ENCODE assay signal across 31 cellular contexts in the genomic region with DNA sequence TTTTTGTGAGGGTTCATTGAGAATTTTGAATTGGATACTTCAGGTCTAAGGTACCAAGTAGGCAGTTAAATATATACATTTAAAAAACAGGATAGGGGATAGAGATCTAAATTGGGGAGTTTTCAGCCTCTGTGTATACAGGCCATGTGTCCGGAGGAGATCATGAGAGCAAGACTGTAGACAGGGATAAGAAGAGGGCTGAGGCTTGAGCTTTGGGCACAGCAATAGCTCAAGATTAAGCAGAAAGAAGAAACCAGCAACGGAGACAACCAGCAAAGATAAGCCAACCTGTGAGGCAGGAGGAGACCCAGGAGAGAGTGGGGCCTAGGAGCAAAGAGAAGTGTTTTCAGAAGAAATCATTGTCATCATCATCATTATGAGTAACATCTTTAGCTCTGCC.
"Had no signal": no experiment of that assay in that cellular context is flagged by ENCODE, and none has a peak within 500 bp of the region (broad histone marks: within the 10 kb centered on the region; RNA-seq: fewer than 3 reads in every experiment).

No MANE protein-coding gene starts in this region.

- H3K4me1 Mint-ChIP-seq: naive thymus-derived CD4-positive, alpha-beta T cell; natural killer cell; nephron; stimulated activated effector memory CD8-positive, alpha-beta T cell treated with anti-CD3 and anti-CD28 coated beads, Interleukin-12 subunit alpha, Interleukin-12 subunit beta, amount 100 ng/mL, for 72 hours; stimulated activated naive CD8-positive, alpha-beta T cell treated with anti-CD3 and anti-CD28 coated beads, Interleukin-15, amount 100 ng/mL, for 72 hours had no signal

- H3K4me3 Mint-ChIP-seq: naive thymus-derived CD4-positive, alpha-beta T cell; natural killer cell; nephron; neural progenitor cell; stimulated activated effector memory CD8-positive, alpha-beta T cell treated with anti-CD3 and anti-CD28 coated beads, Interleukin-12 subunit alpha, Interleukin-12 subunit beta, amount 100 ng/mL, for 72 hours; stimulated activated naive CD8-positive, alpha-beta T cell treated with anti-CD3 and anti-CD28 coated beads, Interleukin-15, amount 100 ng/mL, for 72 hours had no signal

- H3K36me3 ChIP-seq: neural progenitor cell, neutrophil, ovary, right lobe of liver, sigmoid colon, suprapubic skin, thoracic aorta, thyroid gland, tibial nerve, upper lobe of left lung, vagina had no signal

- H2AFZ ChIP-seq: neural progenitor cell, parathyroid adenoma had no signal

- H3K27me3 ChIP-seq: neural progenitor cell, neutrophil, ovary, right lobe of liver, sigmoid colon, suprapubic skin, thyroid gland, tibial nerve, upper lobe of left lung, vagina had no signal

- H3K4me1 ChIP-seq: parathyroid adenoma, psoas muscle, right lobe of liver, sigmoid colon, suprapubic skin, thyroid gland, vagina had no signal

- H3K27ac Mint-ChIP-seq: naive thymus-derived CD4-positive, alpha-beta T cell; natural killer cell; nephron; progenitor cell of endocrine pancreas; stimulated activated effector memory CD8-positive, alpha-beta T cell treated with anti-CD3 and anti-CD28 coated beads, Interleukin-12 subunit alpha, Interleukin-12 subunit beta, amount 100 ng/mL, for 72 hours; stimulated activated naive CD8-positive, alpha-beta T cell treated with anti-CD3 and anti-CD28 coated beads, Interleukin-15, amount 100 ng/mL, for 72 hours had no signal

- FAIRE-seq: small intestine, urothelium cell line had no signal

- H3K4me3 ChIP-seq: neural progenitor cell, ovary, psoas muscle, right lobe of liver, sigmoid colon, suprapubic skin, thoracic aorta, thyroid gland, tibial nerve, upper lobe of left lung, vagina had no signal

- H3K36me3 Mint-ChIP-seq: naive thymus-derived CD4-positive, alpha-beta T cell; natural killer cell; neural progenitor cell; stimulated activated effector memory CD8-positive, alpha-beta T cell treated with anti-CD3 and anti-CD28 coated beads, Interleukin-12 subunit alpha, Interleukin-12 subunit beta, amount 100 ng/mL, for 72 hours had no signal

- H3K9ac ChIP-seq: neural progenitor cell, parathyroid adenoma had no signal

- H3K9me3 ChIP-seq: neutrophil, ovary, psoas muscle, right lobe of liver, sigmoid colon, suprapubic skin, thoracic aorta, thyroid gland, tibial nerve, upper lobe of left lung, vagina had no signal

- DNase-seq: naive thymus-derived CD4-positive, alpha-beta T cell; natural killer cell; nucleus accumbens; ovary; psoas muscle; right cardiac atrium; right lobe of liver; sigmoid colon; small intestine; stimulated activated CD4-positive, alpha-beta T cell treated with anti-CD3 and anti-CD28 coated beads, Interleukin-15, amount 100 ng/mL, for 24 hours; stimulated activated CD4-positive, alpha-beta T cell treated with anti-CD3 and anti-CD28 coated beads, Interleukin-2, amount 100 ng/mL, for 24 hours; stimulated activated CD4-positive, alpha-beta T cell treated with anti-CD3 and anti-CD28 coated beads, Interleukin-2, amount 100 ng/mL, for 48 hours; stimulated activated CD4-positive, alpha-beta T cell treated with anti-CD3 and anti-CD28 coated beads, Interleukin-4, amount 100 ng/mL, for 24 hours; stimulated activated naive CD4-positive, alpha-beta T cell; stimulated activated naive CD8-positive, alpha-beta T cell treated with anti-CD3 and anti-CD28 coated beads, Interleukin-15, amount 100 ng/mL, for 72 hours; stimulated activated naive CD8-positive, alpha-beta T cell treated with anti-CD3 and anti-CD28 coated beads, Interleukin-15, Interleukin-2, amounts not matched to agents 100 U/mL and 50 U/mL, for 24 hours; substantia nigra; thyroid gland; trophoblast cell; upper lobe of left lung had no signal

- H3K27ac ChIP-seq: neutrophil, ovary, parathyroid adenoma, psoas muscle, right lobe of liver, sigmoid colon, suprapubic skin, thoracic aorta, thyroid gland, tibial nerve, upper lobe of left lung, vagina had no signal

- H3K9me3 Mint-ChIP-seq: natural killer cell; nephron; neural progenitor cell; stimulated activated effector memory CD8-positive, alpha-beta T cell treated with anti-CD3 and anti-CD28 coated beads, Interleukin-12 subunit alpha, Interleukin-12 subunit beta, amount 100 ng/mL, for 72 hours had no signal

- H3K79me2 ChIP-seq: parathyroid adenoma had no signal

- ATAC-seq: naive thymus-derived CD4-positive, alpha-beta T cell; natural killer cell; psoas muscle; right cardiac atrium; right lobe of liver; stimulated activated effector memory CD8-positive, alpha-beta T cell treated with anti-CD3 and anti-CD28 coated beads, Interleukin-12 subunit alpha, Interleukin-12 subunit beta, amount 100 ng/mL, for 72 hours; stimulated activated naive CD8-positive, alpha-beta T cell treated with anti-CD3 and anti-CD28 coated beads, Interleukin-15, amount 100 ng/mL, for 72 hours; stimulated activated naive CD8-positive, alpha-beta T cell treated with anti-CD3 and anti-CD28 coated beads, Interleukin-15, Interleukin-2, amounts not matched to agents 100 U/mL and 50 U/mL, for 24 hours had no signal
